Comparison of ENCODE assay signal across 1 cellular context in the genomic region with DNA sequence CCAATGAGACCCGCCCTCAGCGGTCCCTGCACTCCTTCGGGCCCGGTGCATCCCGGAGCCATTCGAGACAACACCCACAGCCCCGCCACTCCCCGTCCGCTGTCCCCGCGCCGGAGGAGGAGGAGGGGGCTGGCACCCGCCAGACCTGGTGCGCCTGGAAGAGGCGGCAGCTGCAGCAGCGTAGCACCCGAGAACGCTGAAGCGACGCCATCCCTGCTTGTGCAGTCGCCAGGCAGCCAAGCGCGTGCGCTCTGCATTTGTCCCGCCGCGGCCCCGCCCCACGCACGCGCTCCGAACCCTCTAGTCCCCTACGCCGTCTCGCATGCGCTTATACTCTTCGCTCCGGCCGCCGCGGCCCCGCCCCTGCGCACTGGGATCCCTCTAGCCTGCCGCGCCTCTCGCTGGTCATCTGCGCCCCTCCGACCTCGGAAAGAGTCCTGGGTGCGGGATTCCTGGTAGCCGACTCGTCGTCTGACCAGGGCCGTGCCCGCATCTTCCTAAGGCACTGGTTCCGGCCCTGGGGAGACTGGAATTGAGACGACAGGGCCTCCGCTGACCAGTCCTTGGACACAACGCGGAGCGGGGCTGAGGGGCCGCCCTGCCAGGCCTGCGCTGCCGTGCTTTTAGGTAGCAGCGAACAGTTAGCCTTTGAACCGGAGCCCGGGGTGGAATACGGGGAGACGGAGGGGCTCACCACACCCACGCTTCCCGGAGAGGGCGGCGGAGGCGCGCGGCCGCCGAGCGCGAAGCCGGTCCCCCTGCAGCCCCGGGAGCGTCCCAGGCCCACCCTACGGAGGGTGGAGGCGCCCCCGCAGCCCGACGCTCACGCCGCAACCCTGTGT.
TF ChIP-seq lines count a peak whose summit lies in the region.

MRNIP (minus strand) TSS at position 232 of the 842 bp plus-strand sequence; CDS start at position 211, 21 bp downstream.

TF ChIP-seq in HCT116, 20 proteins besides CTCF, POLR2A, EP300 and RAD21 (continued from another document):
- TF ChIP-seq, protein P1, sequence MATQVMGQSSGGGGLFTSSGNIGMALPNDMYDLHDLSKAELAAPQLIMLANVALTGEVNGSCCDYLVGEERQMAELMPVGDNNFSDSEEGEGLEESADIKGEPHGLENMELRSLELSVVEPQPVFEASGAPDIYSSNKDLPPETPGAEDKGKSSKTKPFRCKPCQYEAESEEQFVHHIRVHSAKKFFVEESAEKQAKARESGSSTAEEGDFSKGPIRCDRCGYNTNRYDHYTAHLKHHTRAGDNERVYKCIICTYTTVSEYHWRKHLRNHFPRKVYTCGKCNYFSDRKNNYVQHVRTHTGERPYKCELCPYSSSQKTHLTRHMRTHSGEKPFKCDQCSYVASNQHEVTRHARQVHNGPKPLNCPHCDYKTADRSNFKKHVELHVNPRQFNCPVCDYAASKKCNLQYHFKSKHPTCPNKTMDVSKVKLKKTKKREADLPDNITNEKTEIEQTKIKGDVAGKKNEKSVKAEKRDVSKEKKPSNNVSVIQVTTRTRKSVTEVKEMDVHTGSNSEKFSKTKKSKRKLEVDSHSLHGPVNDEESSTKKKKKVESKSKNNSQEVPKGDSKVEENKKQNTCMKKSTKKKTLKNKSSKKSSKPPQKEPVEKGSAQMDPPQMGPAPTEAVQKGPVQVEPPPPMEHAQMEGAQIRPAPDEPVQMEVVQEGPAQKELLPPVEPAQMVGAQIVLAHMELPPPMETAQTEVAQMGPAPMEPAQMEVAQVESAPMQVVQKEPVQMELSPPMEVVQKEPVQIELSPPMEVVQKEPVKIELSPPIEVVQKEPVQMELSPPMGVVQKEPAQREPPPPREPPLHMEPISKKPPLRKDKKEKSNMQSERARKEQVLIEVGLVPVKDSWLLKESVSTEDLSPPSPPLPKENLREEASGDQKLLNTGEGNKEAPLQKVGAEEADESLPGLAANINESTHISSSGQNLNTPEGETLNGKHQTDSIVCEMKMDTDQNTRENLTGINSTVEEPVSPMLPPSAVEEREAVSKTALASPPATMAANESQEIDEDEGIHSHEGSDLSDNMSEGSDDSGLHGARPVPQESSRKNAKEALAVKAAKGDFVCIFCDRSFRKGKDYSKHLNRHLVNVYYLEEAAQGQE (IDR thresholded peaks at IDR 0.05; ENCODE audit: low read depth), result no peak
- TF ChIP-seq EZH2 (IDR thresholded peaks at IDR 0.05), result no peak
- TF ChIP-seq ELF1 (IDR thresholded peaks at IDR 0.05; ENCODE audit: borderline replicate concordance, low read depth), result no peak
